ENCODE assay signal across 16 cellular contexts in the genomic region with DNA sequence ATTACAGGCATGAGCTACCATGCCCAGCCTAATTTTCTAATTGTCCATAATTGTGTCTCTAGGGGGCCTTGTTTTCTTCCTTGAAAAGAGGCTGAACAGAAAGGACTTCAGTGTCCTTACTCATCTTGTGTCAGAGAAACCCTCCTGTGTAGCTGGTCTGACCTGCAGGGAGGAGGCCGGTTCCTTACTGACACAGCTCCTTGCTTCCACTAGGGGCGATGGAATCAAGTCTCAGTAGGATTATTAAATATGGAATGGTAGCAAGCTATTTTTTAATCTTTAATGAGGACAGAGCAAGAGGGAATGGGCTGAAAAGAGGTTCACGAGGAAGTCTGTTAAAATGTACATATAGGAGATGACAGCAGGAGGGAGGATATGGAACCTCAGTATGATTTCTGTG. TPM values are rescaled to one million over a fixed set of nuclear protein-coding genes. Genes with fewer than 3 reads are reported as not detected.
DNase-seq lines count a peak whose midpoint lies in the region; ATAC-seq and TF ChIP-seq lines count a peak whose summit lies in the region.
"Had no signal": no experiment of that assay in that cellular context is flagged by ENCODE, and none has a peak within 500 bp of the region (broad histone marks: within the 10 kb centered on the region; RNA-seq: fewer than 3 reads in every experiment).

No MANE protein-coding gene starts in this region.

- no peak overlapping the region for H3K4me3 Mint-ChIP-seq in GM23338
- H3K4me3 Mint-ChIP-seq: activated CD8-positive, alpha-beta memory T cell treated with anti-CD3 and anti-CD28 coated beads, Interleukin-2, amount 10 ng/mL, durations not matched to agents 7 days and 5 days; activated naive CD4-positive, alpha-beta T cell treated with anti-CD3 and anti-CD28 coated beads, Interleukin-2, amount 50 U/mL, for 24 hours; dendritic cell treated with granulocyte-macrophage colony-stimulating factor and Interleukin-4, amounts not matched to agents 40 ng/mL and 50 ng/mL, for 4 days had no signal

- peaks cover 16% of the 10 kb centered on the region for H3K4me1 Mint-ChIP-seq in GM23338
- H3K4me1 Mint-ChIP-seq: activated naive CD4-positive, alpha-beta T cell treated with anti-CD3 and anti-CD28 coated beads, Interleukin-2, amount 50 U/mL, for 24 hours had no signal

- no peak overlapping the region for H2AK5ac ChIP-seq in neuronal stem cell (ENCODE audit: low read depth, low read length)

- no peaks in the 10 kb centered on the region for H4K20me1 ChIP-seq in GM23338 (replicated peaks; ENCODE audit: insufficient read depth)
- no peaks in the 10 kb centered on the region for H4K20me1 ChIP-seq in SK-N-SH (ENCODE audit: insufficient read depth)

- no peak overlapping the region for H3K23ac ChIP-seq in neuronal stem cell (ENCODE audit: low read depth, low read length, poor library complexity)

- H3K4me3 ChIP-seq in A673 (ENCODE audit: low read depth, low read length, poor library complexity, severe bottlenecking) (no peak overlapping the region), GM23338 (no peak overlapping the region), SK-N-SH (ENCODE audit: low read depth in 2 of 2, low read length in 1 of 2) (no peak overlapping the region), fibroblast of pulmonary artery (replicated peaks; ENCODE audit: low read depth, low read length) (no peak overlapping the region), neuronal stem cell (ENCODE audit: low read length in 2 of 2) (no peak overlapping the region)
- H3K4me3 ChIP-seq: HAP-1, left lung had no signal

- TF ChIP-seq EP300 in SK-N-SH (IDR thresholded peaks at IDR 0.05; ENCODE audit: borderline replicate concordance in 1 of 2, low read depth in 1 of 2, low read length in 1 of 2), result no peak

- DNase-seq in A673 (ENCODE audit: low spot score) (no peak), GM23338 (ENCODE audit: low spot score) (peak; percentile 39), SK-N-SH (peak; percentile 41), fibroblast of pulmonary artery (ENCODE audit: low read depth) (no peak), NCI-H1417 treated with DMSO at 0.1 percent for 48 hours (lab: John Stamatoyannopoulos, UW) (no peak), H4 (ENCODE audit: low spot score) (no peak), retina (no peak), neuronal stem cell (ENCODE audit: low spot score) (no peak)
- DNase-seq: activated CD8-positive, alpha-beta memory T cell treated with anti-CD3 and anti-CD28 coated beads, Interleukin-2, amount 10 ng/mL, durations not matched to agents 7 days and 5 days; left lung; NCI-H2081; T1000 had no signal

- H3K27me3 ChIP-seq in A673 (replicated peaks; ENCODE audit: insufficient read depth, low read depth, low read length, poor library complexity) (no peaks in the 10 kb centered on the region), GM23338 (ENCODE audit: insufficient read depth) (no peaks in the 10 kb centered on the region), SK-N-SH (ENCODE audit: insufficient read depth) (no peaks in the 10 kb centered on the region), neuronal stem cell (ENCODE audit: control insufficient read depth in 3 of 3, insufficient read depth in 3 of 3, low read depth in 1 of 3, low read length in 3 of 3) (no peaks in the 10 kb centered on the region)
- H3K27me3 ChIP-seq: left lung had no signal

- H3K27ac Mint-ChIP-seq in GM23338, result no peak overlapping the region
- H3K27ac Mint-ChIP-seq: activated CD8-positive, alpha-beta memory T cell treated with anti-CD3 and anti-CD28 coated beads, Interleukin-2, amount 10 ng/mL, durations not matched to agents 7 days and 5 days; activated naive CD4-positive, alpha-beta T cell treated with anti-CD3 and anti-CD28 coated beads, Interleukin-2, amount 50 U/mL, for 24 hours; dendritic cell treated with granulocyte-macrophage colony-stimulating factor and Interleukin-4, amounts not matched to agents 40 ng/mL and 50 ng/mL, for 4 days had no signal

- H2BK5ac ChIP-seq in neuronal stem cell (ENCODE audit: low read length), result no peak overlapping the region

- TF ChIP-seq CTCF in A673 (conservative IDR thresholded peaks at IDR 0.05; ENCODE audit: low read depth, low read length), result peak; percentile 38
- TF ChIP-seq CTCF in GM23338 (conservative IDR thresholded peaks at IDR 0.05; ENCODE audit: low read depth in 2 of 2), result peak in 1 of 2 experiments; percentile 55; a peak in 3 of 4 replicates
- peak; percentile 45; the same call in 1 of the 2 replicates for TF ChIP-seq CTCF in SK-N-SH (IDR thresholded peaks at IDR 0.05)
- peak; percentile 33 for TF ChIP-seq CTCF in fibroblast of pulmonary artery (IDR thresholded peaks at IDR 0.05; ENCODE audit: low read length, missing control alignments)

- H2BK12ac ChIP-seq in neuronal stem cell (ENCODE audit: low read length), result no peak overlapping the region

- H3K27me3 Mint-ChIP-seq in GM23338 (ENCODE audit: insufficient read depth, low read depth, poor library complexity), result peaks cover 9% of the 10 kb centered on the region
- H3K27me3 Mint-ChIP-seq: activated CD8-positive, alpha-beta memory T cell treated with anti-CD3 and anti-CD28 coated beads, Interleukin-2, amount 10 ng/mL, durations not matched to agents 7 days and 5 days; activated naive CD4-positive, alpha-beta T cell treated with anti-CD3 and anti-CD28 coated beads, Interleukin-2, amount 50 U/mL, for 24 hours; dendritic cell treated with granulocyte-macrophage colony-stimulating factor and Interleukin-4, amounts not matched to agents 40 ng/mL and 50 ng/mL, for 4 days had no signal

- peaks cover 6% of the 10 kb centered on the region for H3K36me3 ChIP-seq in A673 (ENCODE audit: insufficient read depth, low read length, poor library complexity, severe bottlenecking)
- H3K36me3 ChIP-seq in GM23338 (ENCODE audit: insufficient read depth), result peaks cover 18% of the 10 kb centered on the region
- H3K36me3 ChIP-seq in SK-N-SH (replicated peaks in 1 of 2; ENCODE audit: control insufficient read depth in 1 of 2, insufficient read depth in 2 of 2, low read length in 1 of 2), result peaks cover 7 to 62% of the 10 kb centered on the region in 2 experiments
- peaks cover 46 to 69% of the 10 kb centered on the region in 2 donors for H3K36me3 ChIP-seq in neuronal stem cell (replicated peaks in 1 of 2; ENCODE audit: control insufficient read depth in 2 of 2, insufficient read depth in 2 of 2, low read length in 2 of 2)

- H3K9me2 ChIP-seq in GM23338 (ENCODE audit: insufficient read depth), result no peaks in the 10 kb centered on the region
- no peaks in the 10 kb centered on the region for H3K9me2 ChIP-seq in SK-N-SH

- H2AFZ ChIP-seq in GM23338 (no peak overlapping the region), SK-N-SH (ENCODE audit: low read depth) (no peak overlapping the region), neuronal stem cell (ENCODE audit: low read length) (no peak overlapping the region)

- H3K4me1 ChIP-seq in A673 (ENCODE audit: insufficient read depth, low read length, poor library complexity, severe bottlenecking) (no peaks in the 10 kb centered on the region), GM23338 (ENCODE audit: insufficient read depth) (0 out of 2 replicates have a peak, but pooled peaks cover 4% of the 10 kb centered on the region), SK-N-SH (ENCODE audit: control insufficient read depth in 1 of 2, insufficient read depth in 2 of 2, low read depth in 1 of 2, low read length in 1 of 2) (no peaks in the 10 kb centered on the region), neuronal stem cell (ENCODE audit: control insufficient read depth in 2 of 2, insufficient read depth in 1 of 2, low read depth in 1 of 2, low read length in 2 of 2) (no peaks in the 10 kb centered on the region)
- H3K4me1 ChIP-seq: HAP-1, left lung had no signal

- intact Hi-C loops in A673 (cut with micrococcal nuclease; ENCODE audit: unreplicated experiment), result no loop called here

- peaks cover 77% of the 10 kb centered on the region for H3K36me3 Mint-ChIP-seq in GM23338 (ENCODE audit: low read depth)

- no peaks in the 10 kb centered on the region for H3K9me3 ChIP-seq in A673 (ENCODE audit: low read depth, low read length, poor library complexity, severe bottlenecking)
- H3K9me3 ChIP-seq in SK-N-SH, result no peaks in the 10 kb centered on the region
- no peaks in the 10 kb centered on the region for H3K9me3 ChIP-seq in neuronal stem cell (replicated peaks in 1 of 2; ENCODE audit: control insufficient read depth in 2 of 2, insufficient read depth in 1 of 2, low read depth in 1 of 2, low read length in 2 of 2)
- H3K9me3 ChIP-seq: HAP-1, left lung had no signal

- H3F3A ChIP-seq in GM23338 (replicated peaks; ENCODE audit: low read depth), result no peaks in the 10 kb centered on the region
- H3F3A ChIP-seq in SK-N-SH (replicated peaks; ENCODE audit: insufficient read depth), result no peaks in the 10 kb centered on the region

- no peaks in the 10 kb centered on the region for H3K79me2 ChIP-seq in GM23338 (replicated peaks; ENCODE audit: insufficient read depth)
- H3K79me2 ChIP-seq in SK-N-SH (ENCODE audit: insufficient read depth), result no peaks in the 10 kb centered on the region

- CTCF ChIA-PET in A673 (lab: Charles Lee) (interaction anchor here (0.7 to 0.8 kb wide), 2 partner anchors 9 to 1280 kb away, joined by 4 to 11 read pairs; no protein-coding TSS in a partner anchor), SK-N-SH (lab: Yijun Ruan, JAX) (interaction anchor here (1.3 to 2.1 kb wide), 2 partner anchors 9 to 15 kb away, joined by 5 to 14 read pairs; a partner anchor contains a TSS)

- H3K14ac ChIP-seq in neuronal stem cell (ENCODE audit: low read length), result no peak overlapping the region

- H3K9ac ChIP-seq in SK-N-SH, result no peak overlapping the region
- H3K9ac ChIP-seq in neuronal stem cell (ENCODE audit: low read depth, low read length, poor library complexity), result no peak overlapping the region

- no peaks in the 10 kb centered on the region; the same call in 2 of the 3 replicates for H3K9me3 Mint-ChIP-seq in GM23338
- H3K9me3 Mint-ChIP-seq: activated naive CD4-positive, alpha-beta T cell treated with anti-CD3 and anti-CD28 coated beads, Interleukin-2, amount 50 U/mL, for 24 hours; dendritic cell treated with granulocyte-macrophage colony-stimulating factor and Interleukin-4, amounts not matched to agents 40 ng/mL and 50 ng/mL, for 4 days had no signal

- no peaks in the 10 kb centered on the region for H3K79me1 ChIP-seq in neuronal stem cell (ENCODE audit: low read depth, low read length)

- no peak overlapping the region for H3K18ac ChIP-seq in neuronal stem cell (ENCODE audit: low read length)

- no peak overlapping the region for H2BK15ac ChIP-seq in neuronal stem cell (ENCODE audit: low read length)

- H3K27ac ChIP-seq in A673 (ENCODE audit: low read depth, low read length, poor library complexity, severe bottlenecking) (no peak overlapping the region), GM23338 (ENCODE audit: low read depth) (no peak overlapping the region), SK-N-SH (ENCODE audit: low read depth in 2 of 2, low read length in 1 of 2) (no peak overlapping the region), neuronal stem cell (replicated peaks; ENCODE audit: low read length) (no peak overlapping the region)
- H3K27ac ChIP-seq: left lung had no signal

- no peak overlapping the region for H3K4me2 ChIP-seq in GM23338
- no peak overlapping the region for H3K4me2 ChIP-seq in SK-N-SH
- no peak overlapping the region for H3K4me2 ChIP-seq in neuronal stem cell (ENCODE audit: insufficient read depth, low read length, poor library complexity, severe bottlenecking)

- POLR2A ChIA-PET in A673 (lab: Charles Lee; ENCODE audit: low non-redundant PET), result interaction anchor here (0.6 kb wide), 1 partner anchor 126 kb away, joined by 4 read pairs; no protein-coding TSS in a partner anchor
- POLR2A ChIA-PET in SK-N-SH (lab: Yijun Ruan, JAX), result no interaction called here

- no peak overlapping the region for H3K4ac ChIP-seq in neuronal stem cell (ENCODE audit: low read length)

- peak; percentile 30 for ATAC-seq in GM23338
- ATAC-seq: activated CD8-positive, alpha-beta memory T cell treated with anti-CD3 and anti-CD28 coated beads, Interleukin-2, amount 10 ng/mL, durations not matched to agents 7 days and 5 days; left lung had no signal

- BruUV-seq in A673 (replicated peaks; lab: Mats Ljungman, UMichigan), result no TSS peak

- H4K91ac ChIP-seq in neuronal stem cell (ENCODE audit: low read depth, low read length, poor library complexity), result no peak overlapping the region

- H4K8ac ChIP-seq in neuronal stem cell (ENCODE audit: low read depth, low read length), result no peak overlapping the region

- TF ChIP-seq RAD21 in SK-N-SH (IDR thresholded peaks at IDR 0.05; ENCODE audit: low read length), result no peak

- H2BK120ac ChIP-seq in neuronal stem cell (ENCODE audit: low read depth, low read length), result no peak overlapping the region

- 71% methylated on average over 3 of the region's 3 CpGs for WGBS in SK-N-SH (ENCODE audit: low lambda C conversion rate)
- no CpG with 5 or more reads among the region's 3 CpGs for WGBS in neuronal stem cell (ENCODE audit: extremely low coverage in 2 of 2, insufficient read length in 2 of 2, insufficient replicate concordance in 1 of 2), 2 donors

RNA-seq across cellular contexts. Expression of a gene that starts 8.6 kb away (rescaled TPM):
- 37.8 and 53.1 TPM in 2 replicates for total RNA-seq in A673 (2021)
- total RNA-seq in GM23338 (2014; rRNA removed; shearing (Covaris generic)), result 16.9 and 36.8 TPM in 2 replicates
- 49.1 and 50.1 TPM in 2 replicates for polyA plus RNA-seq in GM23338 (2016; fragmentation: Nextera tagmentation; extraction: Ambion mirVana)
- 78.6 and 88.4 TPM in 2 replicates for polyA plus RNA-seq in SK-N-SH (2012; rRNA removed)
- polyA plus RNA-seq in SK-N-SH (2012; cell fraction: cytosol; rRNA removed), result 33.7 and 43.6 TPM in 2 replicates
- polyA plus RNA-seq in SK-N-SH (2012; cell fraction: nucleus; rRNA removed), result 285 and 300 TPM in 2 replicates
- 7.4 and 12.0 TPM in 2 replicates for total RNA-seq in H4 (2014; rRNA removed; shearing (Covaris generic))
- polyA plus RNA-seq in neuronal stem cell (2013, experiment 1 of 2), result 72.2 TPM
- polyA plus RNA-seq in neuronal stem cell (2013, experiment 2 of 2), result 73.0 TPM

RNA-seq across cellular contexts. Expression of a gene that starts 15.3 kb away (rescaled TPM):
- total RNA-seq in A673 (2021), result not detected in 2 replicates
- 1.0 and 1.2 TPM in 2 replicates for total RNA-seq in GM23338 (2014; rRNA removed; shearing (Covaris generic))
- polyA plus RNA-seq in GM23338 (2016; fragmentation: Nextera tagmentation; extraction: Ambion mirVana) (0.16 and 0.40 TPM in 2 replicates), SK-N-SH (2012; rRNA removed) (not detected in 2 replicates)
- polyA plus RNA-seq in SK-N-SH (2012; cell fraction: cytosol; rRNA removed), result not detected in 2 replicates
- not detected in 2 replicates for polyA plus RNA-seq in SK-N-SH (2012; cell fraction: nucleus; rRNA removed)
- total RNA-seq in H4 (2014; rRNA removed; shearing (Covaris generic)), result not detected in 2 replicates
- 0.01 TPM for polyA plus RNA-seq in neuronal stem cell (2013, experiment 1 of 2)
- not detected for polyA plus RNA-seq in neuronal stem cell (2013, experiment 2 of 2)
- total RNA-seq: activated CD8-positive, alpha-beta memory T cell treated with anti-CD3 and anti-CD28 coated beads, Interleukin-2, amount 10 ng/mL, durations not matched to agents 7 days and 5 days; left lung had no signal
- polyA plus RNA-seq: neural cell had no signal

RNA-seq across cellular contexts. Expression of a gene that starts 15.4 kb away (rescaled TPM):
- total RNA-seq in A673 (2021), result 200 and 208 TPM in 2 replicates
- 417 and 566 TPM in 2 replicates for total RNA-seq in GM23338 (2014; rRNA removed; shearing (Covaris generic))
- polyA plus RNA-seq in GM23338 (2016; fragmentation: Nextera tagmentation; extraction: Ambion mirVana), result 718 and 746 TPM in 2 replicates
- 440 and 583 TPM in 2 replicates for polyA plus RNA-seq in SK-N-SH (2012; rRNA removed)
- 418 and 454 TPM in 2 replicates for polyA plus RNA-seq in SK-N-SH (2012; cell fraction: cytosol; rRNA removed)
- 177 and 230 TPM in 2 replicates for polyA plus RNA-seq in SK-N-SH (2012; cell fraction: nucleus; rRNA removed)
- 367 and 416 TPM in 2 replicates for total RNA-seq in H4 (2014; rRNA removed; shearing (Covaris generic))
- 266 TPM for polyA plus RNA-seq in neuronal stem cell (2013, experiment 1 of 2)
- 270 TPM for polyA plus RNA-seq in neuronal stem cell (2013, experiment 2 of 2)

RNA-seq across cellular contexts. Expression of a gene that starts 20.8 kb away (rescaled TPM):
- total RNA-seq in A673 (2021), result 17.2 and 17.4 TPM in 2 replicates
- 14.1 and 16.1 TPM in 2 replicates for total RNA-seq in GM23338 (2014; rRNA removed; shearing (Covaris generic))
- polyA plus RNA-seq in GM23338 (2016; fragmentation: Nextera tagmentation; extraction: Ambion mirVana) (2.4 and 2.5 TPM in 2 replicates), SK-N-SH (2012; rRNA removed) (7.7 and 8.0 TPM in 2 replicates)
- 6.6 and 6.8 TPM in 2 replicates for polyA plus RNA-seq in SK-N-SH (2012; cell fraction: cytosol; rRNA removed)
- polyA plus RNA-seq in SK-N-SH (2012; cell fraction: nucleus; rRNA removed), result 17.5 and 18.5 TPM in 2 replicates
- 2.6 and 3.4 TPM in 2 replicates for total RNA-seq in H4 (2014; rRNA removed; shearing (Covaris generic))
- 9.4 TPM for polyA plus RNA-seq in neuronal stem cell (2013, experiment 1 of 2)
- 10.4 TPM for polyA plus RNA-seq in neuronal stem cell (2013, experiment 2 of 2)

Comparison
In these comparisons a context has a peak if more than half of its experiments do, and no peak if none do; other contexts are left out.
1. DNase-seq: peak in GM23338 (single experiment) and SK-N-SH (single experiment); none in A673 (single experiment), fibroblast of pulmonary artery (single experiment), NCI-H1417 treated with DMSO at 0.1 percent for 48 hours (single experiment), H4 (single experiment), retina (single experiment) and neuronal stem cell (single experiment).